ENCODE assay signal across 2 cellular contexts in genomic region chr6:15317934-15318902, GRCh38.
A peak's percentile ranks its signal among the peaks of the same experiment; 100 is the strongest.
TF ChIP-seq lines count a peak whose summit lies in the region.

No MANE protein-coding gene starts in this region.

TF ChIP-seq in WTC11, 78 proteins besides CTCF, POLR2A, EP300 and RAD21 (continued from another document):
- TF ChIP-seq, protein P1, sequence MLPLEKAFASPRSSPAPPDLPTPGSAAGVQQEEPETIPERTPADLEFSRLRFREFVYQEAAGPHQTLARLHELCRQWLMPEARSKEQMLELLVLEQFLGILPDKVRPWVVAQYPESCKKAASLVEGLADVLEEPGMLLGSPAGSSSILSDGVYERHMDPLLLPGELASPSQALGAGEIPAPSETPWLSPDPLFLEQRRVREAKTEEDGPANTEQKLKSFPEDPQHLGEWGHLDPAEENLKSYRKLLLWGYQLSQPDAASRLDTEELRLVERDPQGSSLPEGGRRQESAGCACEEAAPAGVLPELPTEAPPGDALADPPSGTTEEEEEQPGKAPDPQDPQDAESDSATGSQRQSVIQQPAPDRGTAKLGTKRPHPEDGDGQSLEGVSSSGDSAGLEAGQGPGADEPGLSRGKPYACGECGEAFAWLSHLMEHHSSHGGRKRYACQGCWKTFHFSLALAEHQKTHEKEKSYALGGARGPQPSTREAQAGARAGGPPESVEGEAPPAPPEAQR (CRISPR knock-in tag; IDR thresholded peaks at IDR 0.05) = no peak
- TF ChIP-seq HMGXB4 (CRISPR knock-in tag; IDR thresholded peaks at IDR 0.05) = no peak
- TF ChIP-seq NR2C2 (CRISPR knock-in tag; IDR thresholded peaks at IDR 0.05) = no peak
- no peak for TF ChIP-seq ZNF219 (CRISPR knock-in tag; IDR thresholded peaks at IDR 0.05; ENCODE audit: borderline replicate concordance)
- TF ChIP-seq NFATC4 (CRISPR knock-in tag; IDR thresholded peaks at IDR 0.05) = no peak
- TF ChIP-seq TEAD1 (CRISPR knock-in tag; IDR thresholded peaks at IDR 0.05) = no peak
- TF ChIP-seq ATF6 (CRISPR knock-in tag; IDR thresholded peaks at IDR 0.05) = no peak
- no peak for TF ChIP-seq ZNF396 (CRISPR knock-in tag; IDR thresholded peaks at IDR 0.05; ENCODE audit: borderline replicate concordance)
- TF ChIP-seq ATF2 (CRISPR knock-in tag; IDR thresholded peaks at IDR 0.05; ENCODE audit: borderline replicate concordance, low read depth) = no peak
- TF ChIP-seq MLX (CRISPR knock-in tag; IDR thresholded peaks at IDR 0.05) = no peak

TF ChIP-seq in HepG2, 621 proteins besides CTCF, POLR2A, EP300 and RAD21 (continued from another document and continues in another):
- TF ChIP-seq KAT8 (CRISPR knock-in tag; IDR thresholded peaks at IDR 0.05) = 0 out of 2 replicates have a peak, but pooled peaks have one; percentile 18
- no peak for TF ChIP-seq SMAD3 (CRISPR knock-in tag; IDR thresholded peaks at IDR 0.05)
- no peak for TF ChIP-seq PAF1 (CRISPR knock-in tag; IDR thresholded peaks at IDR 0.05)
- TF ChIP-seq, protein P2, sequence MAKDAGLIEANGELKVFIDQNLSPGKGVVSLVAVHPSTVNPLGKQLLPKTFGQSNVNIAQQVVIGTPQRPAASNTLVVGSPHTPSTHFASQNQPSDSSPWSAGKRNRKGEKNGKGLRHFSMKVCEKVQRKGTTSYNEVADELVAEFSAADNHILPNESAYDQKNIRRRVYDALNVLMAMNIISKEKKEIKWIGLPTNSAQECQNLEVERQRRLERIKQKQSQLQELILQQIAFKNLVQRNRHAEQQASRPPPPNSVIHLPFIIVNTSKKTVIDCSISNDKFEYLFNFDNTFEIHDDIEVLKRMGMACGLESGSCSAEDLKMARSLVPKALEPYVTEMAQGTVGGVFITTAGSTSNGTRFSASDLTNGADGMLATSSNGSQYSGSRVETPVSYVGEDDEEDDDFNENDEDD (CRISPR knock-in tag; IDR thresholded peaks at IDR 0.05; ENCODE audit: borderline replicate concordance) = peak; percentile 32; the same call in 1 of the 2 replicates
- no peak for TF ChIP-seq ZKSCAN5 (CRISPR knock-in tag; IDR thresholded peaks at IDR 0.05)
- TF ChIP-seq PRDM10 (CRISPR knock-in tag; IDR thresholded peaks at IDR 0.05; ENCODE audit: low read depth) = 0 out of 2 replicates have a peak, but pooled peaks have one; percentile 75
- no peak for TF ChIP-seq SMAD1 (CRISPR knock-in tag; IDR thresholded peaks at IDR 0.05; ENCODE audit: borderline replicate concordance, low read depth)
- TF ChIP-seq ERF (CRISPR knock-in tag; IDR thresholded peaks at IDR 0.05) = 0 out of 2 replicates have a peak, but pooled peaks have one; percentile 60
- peak; percentile 77; the same call in 1 of the 2 replicates for TF ChIP-seq ZNF775 (CRISPR knock-in tag; IDR thresholded peaks at IDR 0.05; ENCODE audit: borderline replicate concordance)
- TF ChIP-seq ZNF280B (CRISPR knock-in tag; IDR thresholded peaks at IDR 0.05; ENCODE audit: borderline replicate concordance) = no peak
- no peak for TF ChIP-seq ESRRA (CRISPR knock-in tag; IDR thresholded peaks at IDR 0.05; ENCODE audit: low read depth)
- TF ChIP-seq ARID2 (CRISPR knock-in tag; IDR thresholded peaks at IDR 0.05; ENCODE audit: borderline replicate concordance) = no peak
- no peak for TF ChIP-seq ZNF776 (CRISPR knock-in tag; IDR thresholded peaks at IDR 0.05)
- peak; percentile 70; the same call in 1 of the 2 replicates for TF ChIP-seq SOX5 (CRISPR knock-in tag; IDR thresholded peaks at IDR 0.05; ENCODE audit: borderline replicate concordance)
- no peak for TF ChIP-seq ZNF205 (CRISPR knock-in tag; IDR thresholded peaks at IDR 0.05)
- no peak for TF ChIP-seq NFKBIZ (CRISPR knock-in tag; IDR thresholded peaks at IDR 0.05)
- TF ChIP-seq MED13 (CRISPR knock-in tag; IDR thresholded peaks at IDR 0.05) = no peak
- TF ChIP-seq, protein P3, sequence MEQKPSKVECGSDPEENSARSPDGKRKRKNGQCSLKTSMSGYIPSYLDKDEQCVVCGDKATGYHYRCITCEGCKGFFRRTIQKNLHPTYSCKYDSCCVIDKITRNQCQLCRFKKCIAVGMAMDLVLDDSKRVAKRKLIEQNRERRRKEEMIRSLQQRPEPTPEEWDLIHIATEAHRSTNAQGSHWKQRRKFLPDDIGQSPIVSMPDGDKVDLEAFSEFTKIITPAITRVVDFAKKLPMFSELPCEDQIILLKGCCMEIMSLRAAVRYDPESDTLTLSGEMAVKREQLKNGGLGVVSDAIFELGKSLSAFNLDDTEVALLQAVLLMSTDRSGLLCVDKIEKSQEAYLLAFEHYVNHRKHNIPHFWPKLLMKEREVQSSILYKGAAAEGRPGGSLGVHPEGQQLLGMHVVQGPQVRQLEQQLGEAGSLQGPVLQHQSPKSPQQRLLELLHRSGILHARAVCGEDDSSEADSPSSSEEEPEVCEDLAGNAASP (CRISPR knock-in tag; IDR thresholded peaks at IDR 0.05; ENCODE audit: borderline replicate concordance) = peak; percentile 21; the same call in 1 of the 2 replicates
- TF ChIP-seq SRSF1 (optimal IDR thresholded peaks at IDR 0.05; ENCODE audit: low read depth, low read length) = no peak
- TF ChIP-seq TCF12 (IDR thresholded peaks at IDR 0.05) = no peak
- TF ChIP-seq TCF12 (CRISPR knock-in tag; IDR thresholded peaks at IDR 0.05) = no peak
- peak; percentile 48; the same call in 1 of the 2 replicates for TF ChIP-seq ELF3 (CRISPR knock-in tag; IDR thresholded peaks at IDR 0.05)
- TF ChIP-seq SUZ12 (IDR thresholded peaks at IDR 0.05; ENCODE audit: low read depth, low read length) = no peak
- TF ChIP-seq STAT6 (CRISPR knock-in tag; IDR thresholded peaks at IDR 0.05; ENCODE audit: borderline replicate concordance) = no peak
- TF ChIP-seq ZNF367 (CRISPR knock-in tag; IDR thresholded peaks at IDR 0.05; ENCODE audit: borderline replicate concordance) = no peak
- TF ChIP-seq MLX (CRISPR knock-in tag; IDR thresholded peaks at IDR 0.05) = peak; percentile 81
- TF ChIP-seq RXRA (CRISPR knock-in tag; IDR thresholded peaks at IDR 0.05) = no peak
- TF ChIP-seq DPF2 (CRISPR knock-in tag; IDR thresholded peaks at IDR 0.05; ENCODE audit: borderline replicate concordance, low read depth) = no peak
- TF ChIP-seq NR1H2 (CRISPR knock-in tag; IDR thresholded peaks at IDR 0.05; ENCODE audit: borderline replicate concordance, low read depth) = no peak
- TF ChIP-seq RFX1 (IDR thresholded peaks at IDR 0.05) = no peak
- no peak for TF ChIP-seq NRL (CRISPR knock-in tag; IDR thresholded peaks at IDR 0.05; ENCODE audit: borderline replicate concordance)
- no peak for TF ChIP-seq ADNP (CRISPR knock-in tag; IDR thresholded peaks at IDR 0.05)
- TF ChIP-seq, protein P4, sequence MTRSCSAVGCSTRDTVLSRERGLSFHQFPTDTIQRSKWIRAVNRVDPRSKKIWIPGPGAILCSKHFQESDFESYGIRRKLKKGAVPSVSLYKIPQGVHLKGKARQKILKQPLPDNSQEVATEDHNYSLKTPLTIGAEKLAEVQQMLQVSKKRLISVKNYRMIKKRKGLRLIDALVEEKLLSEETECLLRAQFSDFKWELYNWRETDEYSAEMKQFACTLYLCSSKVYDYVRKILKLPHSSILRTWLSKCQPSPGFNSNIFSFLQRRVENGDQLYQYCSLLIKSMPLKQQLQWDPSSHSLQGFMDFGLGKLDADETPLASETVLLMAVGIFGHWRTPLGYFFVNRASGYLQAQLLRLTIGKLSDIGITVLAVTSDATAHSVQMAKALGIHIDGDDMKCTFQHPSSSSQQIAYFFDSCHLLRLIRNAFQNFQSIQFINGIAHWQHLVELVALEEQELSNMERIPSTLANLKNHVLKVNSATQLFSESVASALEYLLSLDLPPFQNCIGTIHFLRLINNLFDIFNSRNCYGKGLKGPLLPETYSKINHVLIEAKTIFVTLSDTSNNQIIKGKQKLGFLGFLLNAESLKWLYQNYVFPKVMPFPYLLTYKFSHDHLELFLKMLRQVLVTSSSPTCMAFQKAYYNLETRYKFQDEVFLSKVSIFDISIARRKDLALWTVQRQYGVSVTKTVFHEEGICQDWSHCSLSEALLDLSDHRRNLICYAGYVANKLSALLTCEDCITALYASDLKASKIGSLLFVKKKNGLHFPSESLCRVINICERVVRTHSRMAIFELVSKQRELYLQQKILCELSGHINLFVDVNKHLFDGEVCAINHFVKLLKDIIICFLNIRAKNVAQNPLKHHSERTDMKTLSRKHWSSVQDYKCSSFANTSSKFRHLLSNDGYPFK (CRISPR knock-in tag; IDR thresholded peaks at IDR 0.05; ENCODE audit: borderline replicate concordance) = no peak
- TF ChIP-seq SP2 (CRISPR knock-in tag; IDR thresholded peaks at IDR 0.05) = no peak
